In the genomic region with DNA sequence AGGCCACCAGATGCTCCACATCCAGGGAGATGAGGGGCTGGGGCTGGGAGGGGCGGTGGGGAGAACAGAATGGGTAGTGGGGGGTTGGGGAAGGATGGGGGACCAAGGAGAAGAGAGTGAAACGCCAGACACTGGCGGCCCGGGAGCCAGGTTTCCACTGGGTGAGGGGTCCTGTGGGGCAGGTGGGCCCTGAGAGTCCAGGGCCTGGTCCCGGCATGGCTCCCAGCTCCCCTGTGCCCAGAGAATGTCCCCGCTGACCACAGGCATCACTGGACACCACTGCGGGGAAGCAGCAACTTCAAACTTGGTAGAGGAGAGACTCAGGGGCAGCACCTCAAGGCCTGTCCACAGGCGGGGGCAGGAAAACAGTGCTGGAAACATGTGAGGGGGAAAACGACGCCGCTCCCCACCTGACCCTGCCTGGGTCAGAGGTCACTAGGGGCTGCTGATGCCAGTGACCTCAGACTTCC, we compare ENCODE assay signal across 13 cellular contexts. TPM values are rescaled to one million over a fixed set of nuclear protein-coding genes. Genes with fewer than 3 reads are reported as not detected.
DNase-seq lines count a peak whose midpoint lies in the region; ATAC-seq and TF ChIP-seq lines count a peak whose summit lies in the region.
"Had no signal": no experiment of that assay in that cellular context is flagged by ENCODE, and none has a peak within 500 bp of the region (broad histone marks: within the 10 kb centered on the region; RNA-seq: fewer than 3 reads in every experiment).

No MANE protein-coding gene starts in this region.

- no peak overlapping the region for H2BK120ac ChIP-seq in H9 (ENCODE audit: low read depth, low read length, poor library complexity, severe bottlenecking)

- no peak overlapping the region for H2AK5ac ChIP-seq in H9 (ENCODE audit: insufficient read length, low read length)

- H3K4me3 ChIP-seq in right lobe of liver (no peak overlapping the region), subcutaneous abdominal adipose tissue (ENCODE audit: low read depth in 1 of 5, low read length in 5 of 5) (no peak overlapping the region)
- H3K4me3 ChIP-seq: GM23338, SK-N-MC had no signal

- no peak overlapping the region for H3K4me2 ChIP-seq in H9 (ENCODE audit: insufficient read depth, insufficient read length, low read length)
- H3K4me2 ChIP-seq: GM23338 had no signal

- H4K91ac ChIP-seq in H9 (ENCODE audit: insufficient read length, low read depth, low read length): no peak overlapping the region

- H4K5ac ChIP-seq in H9 (ENCODE audit: insufficient read length, low read depth, low read length): no peak overlapping the region

- H3K23ac ChIP-seq in H9 (ENCODE audit: insufficient read length, low read depth, low read length): no peak overlapping the region

- peaks cover 0 to 39% (median 10%) of the 10 kb centered on the region in 4 donors for H3K36me3 ChIP-seq in right lobe of liver
- peaks cover 0 to 48% (median 32%) of the 10 kb centered on the region in 5 donors for H3K36me3 ChIP-seq in subcutaneous abdominal adipose tissue (ENCODE audit: control insufficient read depth in 5 of 5, insufficient read depth in 5 of 5, low read length in 5 of 5)

- no peak overlapping the region for H2BK5ac ChIP-seq in H9 (ENCODE audit: insufficient read length, low read length)

- no peaks in the 10 kb centered on the region for H3K9me3 ChIP-seq in H9 (ENCODE audit: control insufficient read depth, low read depth, low read length)
- H3K9me3 ChIP-seq in right lobe of liver: no peaks in the 10 kb centered on the region
- no peaks in the 10 kb centered on the region for H3K9me3 ChIP-seq in subcutaneous abdominal adipose tissue (ENCODE audit: control insufficient read depth in 5 of 5, low read length in 5 of 5)

- no peak overlapping the region for H3K18ac ChIP-seq in H9 (ENCODE audit: insufficient read length, low read depth, low read length)

- H3K36me3 Mint-ChIP-seq in H9 (ENCODE audit: insufficient read depth in 1 of 3, low read depth in 3 of 3): peaks cover 3 to 17% (median 11%) of the 10 kb centered on the region in 3 experiments; a peak in 5 of 7 replicates
- H3K36me3 Mint-ChIP-seq in activated CD4-positive, alpha-beta T cell treated with anti-CD3 and anti-CD28 coated beads, Interleukin-2, amount 10 ng/mL, durations not matched to agents 7 days and 5 days (ENCODE audit: low read depth): peaks cover 27% of the 10 kb centered on the region

- H3K4me3 Mint-ChIP-seq in H9: no peak overlapping the region; a peak in 1 of 5 replicates
- no peak overlapping the region for H3K4me3 Mint-ChIP-seq in activated CD4-positive, alpha-beta T cell treated with anti-CD3 and anti-CD28 coated beads, Interleukin-2, amount 10 ng/mL, durations not matched to agents 7 days and 5 days
- H3K4me3 Mint-ChIP-seq: GM23338 had no signal

- no peak overlapping the region for H2BK20ac ChIP-seq in H9 (ENCODE audit: low read depth, low read length, poor library complexity, severe bottlenecking)

- H3K27me3 ChIP-seq in H9 (ENCODE audit: insufficient read depth, low read length): no peaks in the 10 kb centered on the region
- H3K27me3 ChIP-seq in right lobe of liver: no peaks in the 10 kb centered on the region
- H3K27me3 ChIP-seq in subcutaneous abdominal adipose tissue (ENCODE audit: control insufficient read depth in 5 of 5, insufficient read depth in 4 of 5, low read length in 5 of 5): no peaks in the 10 kb centered on the region

- no peak for TF ChIP-seq POLR2A in right lobe of liver (IDR thresholded peaks at IDR 0.05)

- H3K27ac ChIP-seq in H9 (ENCODE audit: insufficient read length, low read depth, low read length) (no peak overlapping the region), caudate nucleus (ENCODE audit: low read depth, low read length) (peak overlapping the region; percentile 40), right lobe of liver (peak overlapping the region; percentile 5 to 66 (median 47)), subcutaneous abdominal adipose tissue (ENCODE audit: low read depth, low read length) (peak overlapping the region; percentile 22)
- H3K27ac ChIP-seq: SK-N-MC, VCaP had no signal

- H2BK15ac ChIP-seq in H9 (ENCODE audit: low read depth, low read length): no peak overlapping the region

- H3K79me2 ChIP-seq in H9 (ENCODE audit: insufficient read depth, low read length): no peaks in the 10 kb centered on the region

- H3K4me1 ChIP-seq in H9 (ENCODE audit: insufficient read depth, low read length) (no peaks in the 10 kb centered on the region), right lobe of liver (peaks cover 0 to 25% (median 6%) of the 10 kb centered on the region in 4 donors), subcutaneous abdominal adipose tissue (ENCODE audit: control insufficient read depth in 5 of 5, insufficient read depth in 5 of 5, low read length in 5 of 5) (peaks cover 6 to 65% (median 31%) of the 10 kb centered on the region in 5 donors)

- TF ChIP-seq CTCF in H9 (conservative IDR thresholded peaks at IDR 0.05) (no peak), right lobe of liver (IDR thresholded peaks at IDR 0.05) (no peak)

- CTCF ChIA-PET in activated CD4-positive, alpha-beta T cell treated with anti-CD3 and anti-CD28 coated beads, Interleukin-2, amount 10 ng/mL, durations not matched to agents 7 days and 5 days (lab: Charles Lee): interaction anchor here (0.5 to 4.9 kb wide), 3 partner anchors 10 to 14 kb away, joined by 4 to 30 read pairs (median 4); no protein-coding TSS in a partner anchor

- H3K9ac ChIP-seq in H9 (ENCODE audit: extremely low read depth, insufficient read length, low read length) (no peak overlapping the region), subcutaneous abdominal adipose tissue (ENCODE audit: low read length in 5 of 5) (no peak overlapping the region)

- DNase-seq in H9 (peak; percentile 19), caudate nucleus (lab: John Stamatoyannopoulos, UW) (no peak), right lobe of liver (peak in 2 of 3 donors; percentile 55), HCEC 1CT (no peak)
- no peak for DNase-seq in activated CD4-positive, alpha-beta T cell treated with anti-CD3 and anti-CD28 coated beads, Interleukin-2, amount 10 ng/mL, durations not matched to agents 7 days and 5 days
- DNase-seq: NCI-H1436; stimulated activated CD4-positive, alpha-beta T cell treated with anti-CD3 and anti-CD28 coated beads, Interleukin-1b, Interleukin-23, amount 100 ng/mL, for 48 hours; stimulated activated naive CD4-positive, alpha-beta T cell had no signal

- H3K14ac ChIP-seq in H9 (ENCODE audit: insufficient read depth, low read length): no peak overlapping the region

- WGBS in H9 (ENCODE audit: extremely low coverage, insufficient read length, low lambda C conversion rate): no CpG with 5 or more reads among the region's 11 CpGs
- 100% methylated on average over 2 of the region's 11 CpGs for WGBS in right lobe of liver (ENCODE audit: insufficient coverage, low coverage, low lambda C conversion rate, missing lambda C conversion rate)

- H3K79me1 ChIP-seq in H9 (ENCODE audit: insufficient read depth, low read depth, low read length, poor library complexity, severe bottlenecking): no peaks in the 10 kb centered on the region

- peaks cover 7 to 20% of the 10 kb centered on the region in 2 experiments for H3K4me1 Mint-ChIP-seq in H9
- H3K4me1 Mint-ChIP-seq in activated CD4-positive, alpha-beta T cell treated with anti-CD3 and anti-CD28 coated beads, Interleukin-2, amount 10 ng/mL, durations not matched to agents 7 days and 5 days: peaks cover 34% of the 10 kb centered on the region

- no peak overlapping the region for H4K8ac ChIP-seq in H9 (replicated peaks; ENCODE audit: insufficient read length, low read depth, low read length)

- POLR2A ChIA-PET in activated CD4-positive, alpha-beta T cell treated with anti-CD3 and anti-CD28 coated beads, Interleukin-2, amount 10 ng/mL, durations not matched to agents 7 days and 5 days (lab: Charles Lee): no interaction called here

- no peak overlapping the region for H2BK12ac ChIP-seq in H9 (ENCODE audit: insufficient read length, low read depth, low read length)

- intact Hi-C loops in right lobe of liver (cut with DNase I): no loop called here

- H3K4ac ChIP-seq in H9 (ENCODE audit: low read depth, low read length): no peak overlapping the region

- no peaks in the 10 kb centered on the region for H4K20me1 ChIP-seq in H9 (ENCODE audit: control insufficient read depth, insufficient read depth, insufficient read length)

- no peak overlapping the region for H3K27ac Mint-ChIP-seq in H9
- H3K27ac Mint-ChIP-seq in activated CD4-positive, alpha-beta T cell treated with anti-CD3 and anti-CD28 coated beads, Interleukin-2, amount 10 ng/mL, durations not matched to agents 7 days and 5 days: no peak overlapping the region
- H3K27ac Mint-ChIP-seq: GM23338 had no signal

- no peak overlapping the region for H2AFZ ChIP-seq in H9 (ENCODE audit: low read length)
- H2AFZ ChIP-seq: GM23338 had no signal

- no peak overlapping the region for H3K56ac ChIP-seq in H9 (ENCODE audit: insufficient read length, low read depth, low read length)

- no peak for ATAC-seq in right lobe of liver
- no peak for ATAC-seq in GM19467 (IDR thresholded peaks at IDR 0.05; ENCODE audit: unreplicated experiment)

- no peaks in the 10 kb centered on the region for H3K9me3 Mint-ChIP-seq in H9
- no peaks in the 10 kb centered on the region for H3K9me3 Mint-ChIP-seq in activated CD4-positive, alpha-beta T cell treated with anti-CD3 and anti-CD28 coated beads, Interleukin-2, amount 10 ng/mL, durations not matched to agents 7 days and 5 days
- H3K9me3 Mint-ChIP-seq: GM23338 had no signal

- H3K27me3 Mint-ChIP-seq in H9 (ENCODE audit: low read depth): no peaks in the 10 kb centered on the region; the same call in 1 of the 2 replicates
- H3K27me3 Mint-ChIP-seq in activated CD4-positive, alpha-beta T cell treated with anti-CD3 and anti-CD28 coated beads, Interleukin-2, amount 10 ng/mL, durations not matched to agents 7 days and 5 days: no peaks in the 10 kb centered on the region

- H3K23me2 ChIP-seq in H9 (ENCODE audit: insufficient read length, low read depth, low read length, poor library complexity, severe bottlenecking): no peaks in the 10 kb centered on the region

- no peak overlapping the region for H3T11ph ChIP-seq in H9 (ENCODE audit: low read length)

RNA-seq across cellular contexts. Expression of a gene that starts 13.2 kb away (rescaled TPM):
- total RNA-seq in H9 (2021) (27.4 and 28.9 TPM in 2 replicates), right lobe of liver (100 to 1,000 TPM in 1 of 6 experiments, 10 to 100 TPM in 5; 35.6 to 103 (median 65.1) TPM)
- total RNA-seq in activated CD4-positive, alpha-beta T cell treated with anti-CD3 and anti-CD28 coated beads, Interleukin-2, amount 10 ng/mL, durations not matched to agents 7 days and 5 days: 10 to 100 TPM; 29.5 to 29.9 TPM

RNA-seq across cellular contexts. Expression of a gene that starts 24.9 kb away (rescaled TPM):
- 21.4 and 23.6 TPM in 2 replicates for total RNA-seq in H9 (2021)
- 10 to 100 TPM in 3 of 6 experiments, 1 to 10 TPM in 3; 6.3 to 31.7 (median 12.1) TPM for total RNA-seq in right lobe of liver
- total RNA-seq in activated CD4-positive, alpha-beta T cell treated with anti-CD3 and anti-CD28 coated beads, Interleukin-2, amount 10 ng/mL, durations not matched to agents 7 days and 5 days: 10 to 100 TPM; 40.3 to 42.6 TPM

Comparison
In these comparisons a context has a peak if more than half of its experiments do, and no peak if none do; other contexts are left out.
1. DNase-seq: peak in H9 (single experiment) and right lobe of liver (2 of 3); none in caudate nucleus (0 of 61), HCEC 1CT (single experiment) and activated CD4-positive, alpha-beta T cell treated with anti-CD3 and anti-CD28 coated beads, Interleukin-2, amount 10 ng/mL, durations not matched to agents 7 days and 5 days (single experiment).